Comparison of ENCODE assay signal across 9 cellular contexts in genomic region chr7:116212859-116213258, GRCh38. TPM values are rescaled to one million over a fixed set of nuclear protein-coding genes. Genes with fewer than 3 reads are reported as not detected.
A peak's percentile ranks its signal among the peaks of the same experiment; 100 is the strongest.
DNase-seq lines count a peak whose midpoint lies in the region; TF ChIP-seq lines count a peak whose summit lies in the region.
"Had no signal": no experiment of that assay in that cellular context is flagged by ENCODE, and none has a peak within 500 bp of the region (broad histone marks: within the 10 kb centered on the region; RNA-seq: fewer than 3 reads in every experiment).

No MANE protein-coding gene starts in this region.

- no peak overlapping the region for H3K27ac ChIP-seq in dorsolateral prefrontal cortex

- H3K4me3 ChIP-seq in cardiac fibroblast (replicated peaks in 1 of 2; ENCODE audit: low read depth in 2 of 2, low read length in 2 of 2) (peak overlapping the region in 1 of 2 donors; percentile 75), dorsolateral prefrontal cortex (no peak overlapping the region)

- peak overlapping the region in 6 of 7 donors; percentile 22 to 99 (median 98) for H3K27ac Mint-ChIP-seq in CD14-positive monocyte
- peak overlapping the region in 2 of 3 donors; percentile 87 to 93 for H3K27ac Mint-ChIP-seq in IgD-negative memory B cell
- no peak overlapping the region for H3K27ac Mint-ChIP-seq in nephron progenitor cell

- H3K9me3 Mint-ChIP-seq in CD14-positive monocyte (peaks cover 0 to 2% (median 0%) of the 10 kb centered on the region in 7 donors), IgD-negative memory B cell (no peaks in the 10 kb centered on the region), nephron progenitor cell (no peaks in the 10 kb centered on the region)

- DNase-seq in CD14-positive monocyte (ENCODE audit: low spot score) (no peak), cardiac fibroblast (ENCODE audit: low read depth in 2 of 2) (peak; percentile 68 to 80), nephron progenitor cell (no peak), dorsolateral prefrontal cortex (no peak), GM13977 (ENCODE audit: low spot score) (no peak), NCI-H1694 treated with DMSO at 0.1 percent for 48 hours (lab: John Stamatoyannopoulos, UW) (no peak), ACHN (no peak)
- DNase-seq: anterior cingulate cortex had no signal

- H3K36me3 Mint-ChIP-seq in CD14-positive monocyte (peaks cover 4 to 6% of the 10 kb centered on the region in 2 donors), IgD-negative memory B cell (no peaks in the 10 kb centered on the region), nephron progenitor cell (ENCODE audit: low read depth) (peaks cover 5% of the 10 kb centered on the region)

- in situ Hi-C loops in GM13977 (cut with MboI; ENCODE audit: low pct_unique_long_range_greater_than_20kb, low sequenced_read_pairs, unreplicated experiment): no loop called here
- in situ Hi-C loops in ACHN (cut with HindIII; ENCODE audit: low pct_ligation_motif_present, low pct_unique_long_range_greater_than_20kb, low sequenced_read_pairs): no loop called here

- H3K4me3 Mint-ChIP-seq in CD14-positive monocyte: peak overlapping the region; percentile 91 to 92
- peak overlapping the region; percentile 52 to 100 (median 99) for H3K4me3 Mint-ChIP-seq in IgD-negative memory B cell
- H3K4me3 Mint-ChIP-seq in nephron progenitor cell: peak overlapping the region; percentile 65

- TF ChIP-seq CTCF in CD14-positive monocyte (IDR thresholded peaks at IDR 0.05) (no peak), cardiac fibroblast (IDR thresholded peaks at IDR 0.05; ENCODE audit: low read depth, low read length) (no peak), nephron progenitor cell (IDR thresholded peaks at IDR 0.05) (no peak), dorsolateral prefrontal cortex (IDR thresholded peaks at IDR 0.05 in 54 of 56, conservative IDR thresholded peaks at IDR 0.05 in 2 of 56; ENCODE audit: low read depth in 1 of 56, partially characterized antibody in 56 of 56) (no peak), GM13977 (IDR thresholded peaks at IDR 0.05; ENCODE audit: extremely low read depth, insufficient read depth, missing control alignments) (no peak)

- intact Hi-C loops in CD14-positive monocyte (cut with micrococcal nuclease): loop anchor here in 1 of 2 donors (10.0 kb wide), 2 partner anchors 188 to 1288 kb away; partner anchors contain the start of gene MDFIC
- intact Hi-C loops in dorsolateral prefrontal cortex (cut with DNase I): no loop called here

- peaks cover 0 to 83% (median 49%) of the 10 kb centered on the region in 45 donors for H3K27me3 ChIP-seq in dorsolateral prefrontal cortex

- H3K27me3 Mint-ChIP-seq in CD14-positive monocyte (ENCODE audit: low read depth in 3 of 3): peaks cover 0 to 2% (median 1%) of the 10 kb centered on the region in 3 donors
- H3K27me3 Mint-ChIP-seq in IgD-negative memory B cell: no peaks in the 10 kb centered on the region
- H3K27me3 Mint-ChIP-seq in nephron progenitor cell (ENCODE audit: low read depth, poor library complexity): no peaks in the 10 kb centered on the region

- peaks cover 57% of the 10 kb centered on the region for H3K4me1 Mint-ChIP-seq in CD14-positive monocyte
- H3K4me1 Mint-ChIP-seq in IgD-negative memory B cell: peaks cover 34 to 52% (median 46%) of the 10 kb centered on the region in 3 donors
- H3K4me1 Mint-ChIP-seq in nephron progenitor cell: peaks cover 34% of the 10 kb centered on the region

RNA-seq across cellular contexts. Expression of gene TES, which starts 2.5 kb away (rescaled TPM):
- polyA plus RNA-seq in CD14-positive monocyte (100 to 1,000 TPM in 1 of 2 donors, 10 to 100 TPM in 1; 89.0 to 104 TPM), IgD-negative memory B cell (150 TPM)
- total RNA-seq in dorsolateral prefrontal cortex: 1 to 10 TPM in 112 of 120 experiments, under 1 TPM in 8; 0.41 to 10.0 (median 2.9) TPM

Comparison
In these comparisons a context has a peak if more than half of its experiments do, and no peak if none do; other contexts are left out.
1. DNase-seq: peak in cardiac fibroblast (2 of 2); none in CD14-positive monocyte (single experiment), nephron progenitor cell (single experiment), dorsolateral prefrontal cortex (0 of 10), GM13977 (single experiment), NCI-H1694 treated with DMSO at 0.1 percent for 48 hours (single experiment) and ACHN (single experiment).
2. Peak in every context shown above with its lines, with median percentiles within 50 percentile points of each other: H3K4me3 Mint-ChIP-seq.